17 cellular contexts compared by ENCODE assay signal in the genomic region with DNA sequence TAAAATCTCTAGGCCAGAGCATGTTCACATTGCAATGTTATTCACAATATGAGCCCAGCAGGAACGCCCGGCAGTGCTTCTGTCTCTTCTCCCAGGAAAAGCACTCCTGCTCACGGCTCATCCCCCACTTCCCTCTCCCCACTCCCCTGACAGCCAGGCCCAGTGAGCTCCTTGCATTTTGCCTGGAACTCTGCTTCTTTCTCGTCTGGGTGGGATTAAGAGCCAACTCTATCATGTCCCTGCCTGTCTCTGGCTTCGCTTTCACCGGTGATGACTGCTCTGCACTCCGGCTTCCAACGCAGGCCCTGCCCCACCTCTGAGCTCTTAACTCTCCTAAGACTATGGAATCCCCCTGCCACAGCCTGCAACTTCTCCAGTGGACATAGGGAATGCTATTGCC. TPM values are rescaled to one million over a fixed set of nuclear protein-coding genes. Genes with fewer than 3 reads are reported as not detected.
DNase-seq lines count a peak whose midpoint lies in the region; ATAC-seq, FAIRE-seq and TF ChIP-seq lines count a peak whose summit lies in the region.
"Had no signal": no experiment of that assay in that cellular context is flagged by ENCODE, and none has a peak within 500 bp of the region (broad histone marks: within the 10 kb centered on the region; RNA-seq: fewer than 3 reads in every experiment).

No MANE protein-coding gene starts in this region.

- H4K91ac ChIP-seq in H1 (replicated peaks; ENCODE audit: insufficient read length, low read length), result no peak overlapping the region

- no peak overlapping the region for H2AK5ac ChIP-seq in H1 (ENCODE audit: low read depth, low read length)

- no peak overlapping the region for H4K8ac ChIP-seq in H1 (ENCODE audit: extremely low read depth, insufficient read depth, low read length)

- no peak for TF ChIP-seq EP300 in H1 (IDR thresholded peaks at IDR 0.05; ENCODE audit: borderline replicate concordance in 1 of 2, low read depth in 2 of 2, low read length in 2 of 2)
- no peak for TF ChIP-seq EP300 in sigmoid colon (IDR thresholded peaks at IDR 0.05)

- no peak overlapping the region for H3K9ac ChIP-seq in H1 (replicated peaks in 1 of 4; ENCODE audit: extremely low read depth in 1 of 4, low read depth in 3 of 4, low read length in 3 of 4)

- H2BK15ac ChIP-seq in H1 (ENCODE audit: low read length), result no peak overlapping the region

- H3K27ac ChIP-seq in RWPE1 (peak overlapping the region; percentile 91), H1 (ENCODE audit: low read depth, low read length) (no peak overlapping the region), sigmoid colon (no peak overlapping the region)
- H3K27ac ChIP-seq: SJSA1 had no signal

- no peak for DNase-seq in RWPE1 (ENCODE audit: low spot score)
- DNase-seq in H1 (ENCODE audit: low read depth in 1 of 2, low spot score in 2 of 2), result no peak
- DNase-seq in mesenteric fat pad (ENCODE audit: low spot score), result peak; percentile 51
- DNase-seq in sigmoid colon, result peak; percentile 37
- DNase-seq in NCI-H748 (lab: John Stamatoyannopoulos, UW; ENCODE audit: unreplicated experiment), result no peak
- DNase-seq in NCI-H1436 (lab: John Stamatoyannopoulos, UW), result no peak
- DNase-seq: ACHN, AML-193, DMS 273 treated with DMSO at 0.1 percent for 48 hours, HFFc6, NCI-H187 treated with DMSO at 0.1 percent for 48 hours, NCI-H526 treated with DMSO at 0.1 percent for 48 hours, RPMI8226 had no signal

- 0 out of 2 replicates have a peak overlapping the region, but pooled peaks have one; percentile 76 for H2AFZ ChIP-seq in H1 (ENCODE audit: low read length)

- no peak overlapping the region for H2BK20ac ChIP-seq in H1 (ENCODE audit: low read length)

- TF ChIP-seq CTCF in RWPE1 (conservative IDR thresholded peaks at IDR 0.05; ENCODE audit: low read depth), result no peak
- TF ChIP-seq CTCF in H1 (IDR thresholded peaks at IDR 0.05; ENCODE audit: control extremely low read depth in 1 of 3, insufficient read depth in 1 of 3, low read depth in 1 of 3, low read length in 3 of 3), result no peak
- TF ChIP-seq CTCF in sigmoid colon (IDR thresholded peaks at IDR 0.05), result no peak

- no peak overlapping the region for H2BK120ac ChIP-seq in H1 (replicated peaks; ENCODE audit: low read depth, low read length)

- H3K23ac ChIP-seq in H1 (ENCODE audit: insufficient read length), result no peak overlapping the region

- no peak overlapping the region for H3K14ac ChIP-seq in H1 (ENCODE audit: insufficient read length)

- no peak overlapping the region for H2BK12ac ChIP-seq in H1 (ENCODE audit: low read depth, low read length)

- POLR2A ChIA-PET in RWPE1 (lab: Yijun Ruan, JAX; ENCODE audit: low non-redundant PET) (no interaction called here), H1 (lab: Charles Lee; ENCODE audit: partially characterized antibody) (interaction anchor here (0.6 kb wide), 1 partner anchor 157 kb away, joined by 3 read pairs; no protein-coding TSS in a partner anchor)

- H3K4me2 ChIP-seq in H1 (ENCODE audit: insufficient read depth in 1 of 2, low read depth in 2 of 2, low read length in 2 of 2), result no peak overlapping the region

- ATAC-seq in HG03469 (IDR thresholded peaks at IDR 0.05; ENCODE audit: unreplicated experiment), result no peak

- FAIRE-seq in H1 (lab: Jason Lieb, UNC), result no peak

- no peak overlapping the region for H3K18ac ChIP-seq in H1 (ENCODE audit: extremely low read depth, low read length)

- no peaks in the 10 kb centered on the region for H3K79me2 ChIP-seq in H1 (ENCODE audit: control insufficient read depth in 1 of 2, insufficient read depth in 2 of 2, low read length in 2 of 2)

- TF ChIP-seq POLR2A in H1 (IDR thresholded peaks at IDR 0.05; ENCODE audit: control extremely low read depth in 1 of 2, low read depth in 2 of 2, low read length in 2 of 2) (no peak), sigmoid colon (IDR thresholded peaks at IDR 0.05) (no peak)

- H3K4me3 ChIP-seq in H1 (ENCODE audit: extremely low read depth in 1 of 4, insufficient read depth in 2 of 4, low read depth in 3 of 4, low read length in 4 of 4) (no peak overlapping the region), sigmoid colon (no peak overlapping the region)
- H3K4me3 ChIP-seq: SJSA1 had no signal

- H3K9me3 ChIP-seq in H1 (ENCODE audit: insufficient read depth in 2 of 2, low read depth in 1 of 2, low read length in 1 of 2), result no peaks in the 10 kb centered on the region
- no peaks in the 10 kb centered on the region for H3K9me3 ChIP-seq in sigmoid colon
- H3K9me3 ChIP-seq: SJSA1 had no signal

- H2BK5ac ChIP-seq in H1 (ENCODE audit: low read depth, low read length), result no peak overlapping the region

- H3K23me2 ChIP-seq in H1 (ENCODE audit: low read depth, low read length), result peaks cover 8% of the 10 kb centered on the region; the same call in 1 of the 2 replicates

- H4K5ac ChIP-seq in H1 (ENCODE audit: insufficient read length, low read depth, low read length), result no peak overlapping the region

- no peak for TF ChIP-seq RAD21 in H1 (IDR thresholded peaks at IDR 0.05 in 1 of 2, conservative IDR thresholded peaks at IDR 0.05 in 1 of 2; ENCODE audit: low read depth in 2 of 2, low read length in 2 of 2)

- H3K79me1 ChIP-seq in H1 (ENCODE audit: low read depth, low read length), result no peaks in the 10 kb centered on the region

- no peak overlapping the region for H3K4ac ChIP-seq in H1 (replicated peaks; ENCODE audit: insufficient read length, low read depth, low read length)

- CTCF ChIA-PET in RWPE1 (lab: Yijun Ruan, JAX) (interaction anchor here (0.5 to 1.3 kb wide), 3 partner anchors 16 to 380 kb away, joined by 3 to 4 read pairs (median 3); no protein-coding TSS in a partner anchor), H1 (lab: Charles Lee; ENCODE audit: partially characterized antibody) (interaction anchor here (1.1 to 2.8 kb wide), 6 partner anchors 9 to 295 kb away, joined by 3 to 18 read pairs (median 6); a partner anchor contains a TSS)

- peaks cover 0 to 3% (median 0%) of the 10 kb centered on the region in 4 experiments; a peak in 3 of 7 replicates for H3K4me1 ChIP-seq in H1 (replicated peaks in 1 of 4; ENCODE audit: control insufficient read depth in 3 of 4, insufficient read depth in 4 of 4, low read length in 3 of 4)
- H3K4me1 ChIP-seq in sigmoid colon, result peaks cover 0 to 14% (median 13%) of the 10 kb centered on the region in 4 donors

- WGBS in H1 (ENCODE audit: extremely low coverage in 1 of 2, insufficient coverage in 1 of 2, insufficient read length in 1 of 2, insufficient replicate concordance in 2 of 2, low coverage in 1 of 2, low lambda C conversion rate in 2 of 2, missing lambda C conversion rate in 1 of 2), 2 experiments, result 91% methylated on average over 8 of the region's 8 CpGs; no CpG with 5 or more reads in 1 of the 2 experiments
- 87 to 88% methylated on average over 8 of the region's 8 CpGs for WGBS in sigmoid colon, 2 donors

- no peaks in the 10 kb centered on the region for H3K36me3 ChIP-seq in H1 (ENCODE audit: control insufficient read depth in 2 of 4, insufficient read depth in 4 of 4, low read length in 3 of 4)
- H3K36me3 ChIP-seq in sigmoid colon, result no peaks in the 10 kb centered on the region
- H3K36me3 ChIP-seq: SJSA1 had no signal

- H3K27me3 ChIP-seq in H1 (replicated peaks in 1 of 4; ENCODE audit: control insufficient read depth in 3 of 4, extremely low read depth in 1 of 4, insufficient read depth in 3 of 4, low read length in 3 of 4) (peaks cover 0 to 20% (median 13%) of the 10 kb centered on the region in 4 experiments; a peak in 6 of 7 replicates), sigmoid colon (peaks cover 4 to 31% (median 7%) of the 10 kb centered on the region in 3 donors)
- H3K27me3 ChIP-seq: SJSA1 had no signal

- H3K56ac ChIP-seq in H1 (replicated peaks; ENCODE audit: insufficient read length, low read depth, low read length), result no peak overlapping the region

- H4K20me1 ChIP-seq in H1 (replicated peaks in 1 of 2; ENCODE audit: control insufficient read depth in 1 of 2, insufficient read depth in 2 of 2, low read length in 2 of 2), result peaks cover 0 to 2% of the 10 kb centered on the region in 2 experiments

- intact Hi-C loops in sigmoid colon (cut with DNase I), result no loop called here

RNA-seq across cellular contexts. Expression of a gene that starts 2.5 kb away (rescaled TPM):
- 2.1 and 2.9 TPM in 2 replicates for total RNA-seq in H1 (2021; fragmentation: NEBNext Ultra II Directional; extraction: Animal tissue kit (Norgen Biotek cat#: 25700))
- polyA plus RNA-seq in H1 (2011; rRNA removed) (0.41 and 0.49 TPM in 2 replicates), sigmoid colon (10 to 100 TPM; 35.4 to 51.8 (median 35.8) TPM)
- polyA plus RNA-seq in H1 (2011; cell fraction: cytosol; rRNA removed), result 0.47 TPM
- 0.29 TPM for polyA plus RNA-seq in H1 (2011; cell fraction: nucleus; rRNA removed)
- polyA plus RNA-seq in H1 (2012, experiment 1 of 2), result 0.92 to 1.1 TPM (median 0.99 TPM) in 4 replicates
- polyA plus RNA-seq in H1 (2012, experiment 2 of 2), result 0.34 TPM
- polyA plus RNA-seq in H1 (2013, experiment 1 of 2), result 1.5 TPM
- 1.6 TPM for polyA plus RNA-seq in H1 (2013, experiment 2 of 2)
- polyA minus RNA-seq in H1 (2011; rRNA and poly(A)+ RNA removed), result 2.0 and 2.5 TPM in 2 replicates
- polyA minus RNA-seq in H1 (2011; cell fraction: cytosol; rRNA and poly(A)+ RNA removed), result not detected
- not detected for polyA minus RNA-seq in H1 (2011; cell fraction: nucleus; rRNA and poly(A)+ RNA removed)
- total RNA-seq in mesenteric fat pad (0.64 TPM), sigmoid colon (1 to 10 TPM in 2 of 4 donors, under 1 TPM in 1, not detected in 1; 0.16 to 7.8 (median 1.8) TPM)
- total RNA-seq: H4 had no signal
- polyA plus RNA-seq: IgD-negative memory B cell had no signal

RNA-seq across cellular contexts. Expression of a gene that starts 49.3 kb away (rescaled TPM):
- 145 and 146 TPM in 2 replicates for total RNA-seq in H1 (2021; fragmentation: NEBNext Ultra II Directional; extraction: Animal tissue kit (Norgen Biotek cat#: 25700))
- polyA plus RNA-seq in H1 (2011; rRNA removed) (23.2 and 35.1 TPM in 2 replicates), sigmoid colon (100 to 1,000 TPM in 1 of 3 donors, 10 to 100 TPM in 2; 75.7 to 104 (median 86.6) TPM)
- 104 TPM for polyA plus RNA-seq in H1 (2011; cell fraction: cytosol; rRNA removed)
- 7.8 TPM for polyA plus RNA-seq in H1 (2011; cell fraction: nucleus; rRNA removed)
- 146 to 227 TPM (median 158 TPM) in 4 replicates for polyA plus RNA-seq in H1 (2012, experiment 1 of 2)
- 15.9 TPM for polyA plus RNA-seq in H1 (2012, experiment 2 of 2)
- polyA plus RNA-seq in H1 (2013, experiment 1 of 2), result 50.5 TPM
- polyA plus RNA-seq in H1 (2013, experiment 2 of 2), result 49.1 TPM
- 59.8 and 82.9 TPM in 2 replicates for polyA minus RNA-seq in H1 (2011; rRNA and poly(A)+ RNA removed)
- polyA minus RNA-seq in H1 (2011; cell fraction: cytosol; rRNA and poly(A)+ RNA removed), result 63.3 TPM
- polyA minus RNA-seq in H1 (2011; cell fraction: nucleus; rRNA and poly(A)+ RNA removed), result 30.1 TPM
- total RNA-seq in mesenteric fat pad (91.2 TPM), sigmoid colon (100 to 1,000 TPM in 3 of 4 donors, 10 to 100 TPM in 1; 31.3 to 131 (median 119) TPM)

RNA-seq across cellular contexts. Expression of a gene that starts 49.9 kb away (rescaled TPM):
- 76.3 and 76.8 TPM in 2 replicates for total RNA-seq in H1 (2021; fragmentation: NEBNext Ultra II Directional; extraction: Animal tissue kit (Norgen Biotek cat#: 25700))
- 19.1 and 45.1 TPM in 2 replicates for polyA plus RNA-seq in H1 (2011; rRNA removed)
- 39.3 TPM for polyA plus RNA-seq in H1 (2011; cell fraction: cytosol; rRNA removed)
- polyA plus RNA-seq in H1 (2011; cell fraction: nucleus; rRNA removed), result 12.1 TPM
- 41.3 to 62.4 TPM (median 52.3 TPM) in 4 replicates for polyA plus RNA-seq in H1 (2012, experiment 1 of 2)
- 6.1 TPM for polyA plus RNA-seq in H1 (2012, experiment 2 of 2)
- 47.9 TPM for polyA plus RNA-seq in H1 (2013, experiment 1 of 2)
- polyA plus RNA-seq in H1 (2013, experiment 2 of 2), result 46.0 TPM
- polyA minus RNA-seq in H1 (2011; rRNA and poly(A)+ RNA removed), result 38.1 and 52.6 TPM in 2 replicates
- polyA minus RNA-seq in H1 (2011; cell fraction: cytosol; rRNA and poly(A)+ RNA removed), result 30.2 TPM
- 48.6 TPM for polyA minus RNA-seq in H1 (2011; cell fraction: nucleus; rRNA and poly(A)+ RNA removed)
- total RNA-seq in mesenteric fat pad, result 65.9 TPM
- total RNA-seq in sigmoid colon, result 10 to 100 TPM; 65.8 to 89.9 (median 76.7) TPM
- 100 to 1,000 TPM in 1 of 3 donors, 10 to 100 TPM in 2; 64.1 to 181 (median 97.9) TPM for polyA plus RNA-seq in sigmoid colon

Comparison
In these comparisons a context has a peak if more than half of its experiments do, and no peak if none do; other contexts are left out.
1. DNase-seq: peak in mesenteric fat pad (single experiment) and sigmoid colon (single experiment); none in RWPE1 (single experiment), H1 (0 of 2), NCI-H748 (single experiment) and NCI-H1436 (single experiment).